ENCODE assay signal across 8 cellular contexts in genomic region chr9:130186839-130187522, GRCh38. TPM values are rescaled to one million over a fixed set of nuclear protein-coding genes. Genes with fewer than 3 reads are reported as not detected.
DNase-seq lines count a peak whose midpoint lies in the region; ATAC-seq and TF ChIP-seq lines count a peak whose summit lies in the region.

No MANE protein-coding gene starts in this region.

- H3K27ac ChIP-seq in smooth muscle cell (ENCODE audit: low read depth) = peak overlapping the region; percentile 81

- H3K4me3 Mint-ChIP-seq in progenitor cell of endocrine pancreas (ENCODE audit: low read depth) = no peak overlapping the region

- H2AFZ ChIP-seq in smooth muscle cell (ENCODE audit: low read depth) = no peak overlapping the region

- no peak overlapping the region for H3K27ac Mint-ChIP-seq in progenitor cell of endocrine pancreas

- no peaks in the 10 kb centered on the region for H3K36me3 Mint-ChIP-seq in progenitor cell of endocrine pancreas (ENCODE audit: insufficient read depth)

- H3K9me3 ChIP-seq in smooth muscle cell (replicated peaks; ENCODE audit: low read depth) = no peaks in the 10 kb centered on the region

- in situ Hi-C loops in SK-MEL-5 (cut with HindIII; ENCODE audit: low pct_unique_long_range_greater_than_20kb, low sequenced_read_pairs) = no loop called here

- H4K20me1 ChIP-seq in smooth muscle cell (ENCODE audit: low read depth) = peaks cover 98% of the 10 kb centered on the region

- no peaks in the 10 kb centered on the region for H3K36me3 ChIP-seq in smooth muscle cell (ENCODE audit: low read depth)

- intact Hi-C loops in head of caudate nucleus (cut with DNase I) = no loop called here

- H3K4me3 ChIP-seq in smooth muscle cell = peak overlapping the region; percentile 32

- peaks cover 40% of the 10 kb centered on the region for H3K4me1 ChIP-seq in smooth muscle cell (ENCODE audit: low read depth)

- TF ChIP-seq CTCF in smooth muscle cell (IDR thresholded peaks at IDR 0.05; ENCODE audit: borderline replicate concordance, insufficient read depth, poor library complexity, severe bottlenecking) = no peak
- TF ChIP-seq CTCF in progenitor cell of endocrine pancreas (IDR thresholded peaks at IDR 0.05; ENCODE audit: unreplicated experiment) = no peak

- H3K9ac ChIP-seq in smooth muscle cell (ENCODE audit: low read depth) = peak overlapping the region; percentile 47

- peaks cover 24% of the 10 kb centered on the region for H3K4me1 Mint-ChIP-seq in progenitor cell of endocrine pancreas (ENCODE audit: low read depth)

- WGBS in smooth muscle cell (ENCODE audit: low lambda C conversion rate) = 45% methylated on average over 24 of the region's 25 CpGs

- no peak for DNase-seq in activated CD4-positive, CD25-positive, alpha-beta regulatory T cell (lab: John Stamatoyannopoulos, UW)
- DNase-seq in SK-MEL-5 (ENCODE audit: low read depth, low spot score) (peak; percentile 45), head of caudate nucleus (peak in 37 of 42 donors; percentile 40 to 93 (median 72)), smooth muscle cell (lab: John Stamatoyannopoulos, UW; ENCODE audit: unreplicated experiment) (peak; percentile 33), progenitor cell of endocrine pancreas (ENCODE audit: low spot score, unreplicated experiment) (no peak)
- no peak for DNase-seq in stimulated activated CD4-positive, alpha-beta T cell treated with anti-CD3 and anti-CD28 coated beads, Interleukin-4, amount 100 ng/mL, for 24 hours

- no peaks in the 10 kb centered on the region for H3K27me3 Mint-ChIP-seq in progenitor cell of endocrine pancreas

- no peaks in the 10 kb centered on the region for H3K27me3 ChIP-seq in smooth muscle cell (ENCODE audit: low read depth)

- H3F3A ChIP-seq in smooth muscle cell (ENCODE audit: low read depth) = peaks cover 40% of the 10 kb centered on the region

- H3K9me3 Mint-ChIP-seq in progenitor cell of endocrine pancreas (ENCODE audit: low read depth) = no peaks in the 10 kb centered on the region

- H3K79me2 ChIP-seq in smooth muscle cell (ENCODE audit: low read depth) = peaks cover 84% of the 10 kb centered on the region

- ATAC-seq in activated CD4-positive, CD25-positive, alpha-beta regulatory T cell treated with anti-CD3 and anti-CD28 coated beads, Interleukin-2, amount 50 U/mL, for 24 hours = peak; percentile 71 to 74
- ATAC-seq in HG03108 (IDR thresholded peaks at IDR 0.05; ENCODE audit: unreplicated experiment) = no peak

- peak overlapping the region; percentile 82 for H3K4me2 ChIP-seq in smooth muscle cell

RNA-seq across cellular contexts. Expression of gene NCS1, which starts 14.8 kb away (rescaled TPM):
- 90.7 and 92.8 TPM in 2 replicates for total RNA-seq in SK-MEL-5 (2014; rRNA removed; shearing (Covaris generic))
- polyA plus RNA-seq in SK-MEL-5 (2015; cell fraction: cytosol; rRNA removed) = 86.3 and 116 TPM in 2 replicates
- polyA plus RNA-seq in SK-MEL-5 (2015; cell fraction: nucleus; rRNA removed) = 37.5 and 42.5 TPM in 2 replicates
- 28.0 and 39.8 TPM in 2 replicates for total RNA-seq in smooth muscle cell
- 49.7 and 59.3 TPM in 2 replicates for polyA plus RNA-seq in smooth muscle cell
- total RNA-seq in progenitor cell of endocrine pancreas = 29.0 and 33.4 TPM in 2 replicates

Comparison
In these comparisons a context has a peak if more than half of its experiments do, and no peak if none do; other contexts are left out.
1. DNase-seq: peak in SK-MEL-5 (single experiment), head of caudate nucleus (37 of 42) and smooth muscle cell (single experiment); none in activated CD4-positive, CD25-positive, alpha-beta regulatory T cell (0 of 4), stimulated activated CD4-positive, alpha-beta T cell treated with anti-CD3 and anti-CD28 coated beads, Interleukin-4, amount 100 ng/mL, for 24 hours (single experiment) and progenitor cell of endocrine pancreas (single experiment).